Comparison of ENCODE assay signal across 23 cellular contexts in genomic region chr7:106872763-106873162, GRCh38. TPM values are rescaled to one million over a fixed set of nuclear protein-coding genes. Genes with fewer than 3 reads are reported as not detected.
DNase-seq lines count a peak whose midpoint lies in the region; ATAC-seq and TF ChIP-seq lines count a peak whose summit lies in the region.
"Had no signal": no experiment of that assay in that cellular context is flagged by ENCODE, and none has a peak within 500 bp of the region (broad histone marks: within the 10 kb centered on the region; RNA-seq: fewer than 3 reads in every experiment).

No MANE protein-coding gene starts in this region.

- peaks cover 28% of the 10 kb centered on the region for H3F3A ChIP-seq in DOHH2 (ENCODE audit: control insufficient read depth, insufficient read depth)

- TF ChIP-seq POLR2A in prostate gland (IDR thresholded peaks at IDR 0.05) = no peak
- TF ChIP-seq POLR2A in lower leg skin (IDR thresholded peaks at IDR 0.05) = no peak

- H4K20me1 ChIP-seq in DOHH2 (ENCODE audit: control insufficient read depth, insufficient read depth, low read depth, low read length) = no peaks in the 10 kb centered on the region

- H3K36me3 Mint-ChIP-seq in CD14-positive monocyte (peaks cover 79 to 85% of the 10 kb centered on the region in 2 donors), activated B cell treated with CpG ODN at 0.5 μM for 24 hours (ENCODE audit: low read depth) (peaks cover 86% of the 10 kb centered on the region), memory B cell (peaks cover 56% of the 10 kb centered on the region)

- no peaks in the 10 kb centered on the region for H3K27me3 ChIP-seq in DOHH2 (ENCODE audit: control insufficient read depth, low read length)
- no peaks in the 10 kb centered on the region for H3K27me3 ChIP-seq in prostate gland (replicated peaks; ENCODE audit: insufficient read depth)
- H3K27me3 ChIP-seq: MG63, transverse colon had no signal

- H3K36me3 ChIP-seq in DOHH2 (ENCODE audit: control insufficient read depth, low read length) (peaks cover 92% of the 10 kb centered on the region), prostate gland (no peaks in the 10 kb centered on the region)
- H3K36me3 ChIP-seq: MG63, transverse colon had no signal

- POLR2A ChIA-PET in activated B cell treated with CpG ODN at 0.5 μM for 24 hours (lab: Charles Lee) = no interaction called here

- H3K4me2 ChIP-seq in DOHH2 (ENCODE audit: low read length) = peak overlapping the region; percentile 80

- DNase-seq in CD14-positive monocyte (ENCODE audit: low spot score) (no peak), activated B cell treated with CpG ODN at 0.5 μM for 24 hours (no peak), memory B cell (ENCODE audit: low spot score in 2 of 2) (no peak), prostate gland (ENCODE audit: low spot score) (no peak), NCI-H446 treated with DMSO at 0.1 percent for 48 hours (lab: John Stamatoyannopoulos, UW) (no peak), lower leg skin (ENCODE audit: low spot score in 2 of 2) (no peak), cortex of kidney (lab: John Stamatoyannopoulos, UW) (no peak)
- DNase-seq: activated CD4-positive, alpha-beta T cell treated with anti-CD3 and anti-CD28 coated beads, Interleukin-2, amount 50 U/mL, for 4 hours; DND-41; effector CD4-positive, alpha-beta T cell; HFFc6; hypothalamus; MG63; mucosa of descending colon; NCI-H1436 treated with DMSO at 0.1 percent for 48 hours; RPMI8226; small intestine; stimulated activated naive CD4-positive, alpha-beta T cell treated with Interleukin-2 at 50 U/mL for 16 hours; T-helper 2 cell; transverse colon had no signal

- H3K4me1 ChIP-seq in DOHH2 (ENCODE audit: control insufficient read depth, low read length) = peaks cover 72% of the 10 kb centered on the region
- H3K4me1 ChIP-seq in prostate gland (replicated peaks) = no peaks in the 10 kb centered on the region

- H3K27ac Mint-ChIP-seq in CD14-positive monocyte (peak overlapping the region; percentile 88 to 98 (median 92)), activated B cell treated with CpG ODN at 0.5 μM for 24 hours (peak overlapping the region; percentile 86), memory B cell (peak overlapping the region; percentile 86)
- H3K27ac Mint-ChIP-seq: HFFc6 had no signal

- WGBS in prostate gland = 90% methylated on average over 6 of the region's 6 CpGs
- 84 to 91% methylated on average over 6 of the region's 6 CpGs for WGBS in lower leg skin, 2 donors

- no peaks in the 10 kb centered on the region for H3K9me3 ChIP-seq in DOHH2 (ENCODE audit: control insufficient read depth, insufficient read depth, low read length)
- H3K9me3 ChIP-seq in prostate gland = no peaks in the 10 kb centered on the region
- H3K9me3 ChIP-seq: MG63, mucosa of descending colon, transverse colon had no signal

- H3K9me3 Mint-ChIP-seq in CD14-positive monocyte (peaks cover 0 to 9% (median 0%) of the 10 kb centered on the region in 7 donors), activated B cell treated with CpG ODN at 0.5 μM for 24 hours (no peaks in the 10 kb centered on the region), memory B cell (no peaks in the 10 kb centered on the region)
- H3K9me3 Mint-ChIP-seq: activated naive CD4-positive, alpha-beta T cell treated with anti-CD3 and anti-CD28 coated beads, Interleukin-2, amount 50 U/mL, for 24 hours; HFFc6 had no signal

- peaks cover 71% of the 10 kb centered on the region for H3K4me1 Mint-ChIP-seq in CD14-positive monocyte
- H3K4me1 Mint-ChIP-seq in activated B cell treated with CpG ODN at 0.5 μM for 24 hours = peaks cover 70% of the 10 kb centered on the region
- H3K4me1 Mint-ChIP-seq in memory B cell = peaks cover 43% of the 10 kb centered on the region

- TF ChIP-seq CTCF in CD14-positive monocyte (IDR thresholded peaks at IDR 0.05) (no peak), DOHH2 (IDR thresholded peaks at IDR 0.05; ENCODE audit: low read depth, low read length, poor library complexity, severe bottlenecking) (no peak), activated B cell treated with CpG ODN at 0.5 μM for 24 hours (IDR thresholded peaks at IDR 0.05) (no peak), prostate gland (IDR thresholded peaks at IDR 0.05) (no peak), lower leg skin (IDR thresholded peaks at IDR 0.05) (no peak)

- no peaks in the 10 kb centered on the region for H3K9me2 ChIP-seq in DOHH2 (replicated peaks; ENCODE audit: control insufficient read depth, low read length)

- H3K79me2 ChIP-seq in DOHH2 (ENCODE audit: control insufficient read depth, low read length) = peaks cover 71% of the 10 kb centered on the region

- CTCF ChIA-PET in activated B cell treated with CpG ODN at 0.5 μM for 24 hours (lab: Charles Lee) = no interaction called here

- H3K4me3 ChIP-seq in DOHH2 (ENCODE audit: low read length) (peak overlapping the region; percentile 69), prostate gland (no peak overlapping the region), lower leg skin (ENCODE audit: low read depth, poor library complexity, severe bottlenecking) (no peak overlapping the region)
- H3K4me3 ChIP-seq: MG63, mucosa of descending colon, transverse colon had no signal

- H3K4me3 Mint-ChIP-seq in CD14-positive monocyte = peak overlapping the region in 1 of 2 donors; percentile 60
- peak overlapping the region; percentile 74 for H3K4me3 Mint-ChIP-seq in activated B cell treated with CpG ODN at 0.5 μM for 24 hours
- H3K4me3 Mint-ChIP-seq in memory B cell = peak overlapping the region; percentile 59
- H3K4me3 Mint-ChIP-seq: HFFc6 had no signal

- ATAC-seq in activated B cell treated with CpG ODN at 0.5 μM for 24 hours (ENCODE audit: low read depth) (no peak), memory B cell (ENCODE audit: low read depth) (no peak)
- ATAC-seq: mucosa of descending colon had no signal

- H3K27ac ChIP-seq in DOHH2 (ENCODE audit: low read depth, low read length) = no peak overlapping the region
- no peak overlapping the region for H3K27ac ChIP-seq in prostate gland
- H3K27ac ChIP-seq: VCaP had no signal

- intact Hi-C loops in CD14-positive monocyte (cut with micrococcal nuclease) = loop anchor here in 1 of 2 donors (5.0 kb wide), 2 partner anchors 95 to 295 kb away; partner anchors contain the start of gene HBP1
- intact Hi-C loops in activated B cell treated with CpG ODN at 0.5 μM for 24 hours (cut with micrococcal nuclease) = loop anchor here (5.0 kb wide), 2 partner anchors 155 to 280 kb away; no protein-coding TSS in a partner anchor
- intact Hi-C loops in prostate gland (cut with DNase I) = no loop called here
- intact Hi-C loops in lower leg skin (cut with DNase I; ENCODE audit: low total_unique reads) = no loop called here

- H3K27me3 Mint-ChIP-seq in CD14-positive monocyte (ENCODE audit: low read depth in 3 of 3) (no peaks in the 10 kb centered on the region), activated B cell treated with CpG ODN at 0.5 μM for 24 hours (no peaks in the 10 kb centered on the region), memory B cell (no peaks in the 10 kb centered on the region)
- H3K27me3 Mint-ChIP-seq: activated naive CD4-positive, alpha-beta T cell treated with anti-CD3 and anti-CD28 coated beads, Interleukin-2, amount 50 U/mL, for 24 hours had no signal

RNA-seq across cellular contexts. Expression of gene PIK3CG, which starts 7.7 kb away (rescaled TPM):
- 10 to 100 TPM; 20.7 to 31.2 TPM for polyA plus RNA-seq in CD14-positive monocyte
- total RNA-seq in activated B cell treated with CpG ODN at 0.5 μM for 24 hours (62.0 and 63.6 TPM in 2 replicates), prostate gland (1 to 10 TPM in 1 of 2 donors, under 1 TPM in 1; 0.87 to 5.1 TPM), lower leg skin (1 to 10 TPM; 2.0 to 3.2 (median 2.4) TPM)
- total RNA-seq: HFFc6 had no signal

Comparison
In these comparisons a context has a peak if more than half of its experiments do, and no peak if none do; other contexts are left out.
1. RNA of gene PIK3CG, which starts 7.7 kb away (total RNA-seq): 62.0 to 63.6 TPM in activated B cell treated with CpG ODN at 0.5 μM for 24 hours; 0.87 to 5.1 TPM in prostate gland and 2.0 to 3.2 TPM in lower leg skin; every median in the first group is over 10 times any median in the second.
2. Peak in every context shown above with its lines, with median percentiles within 50 percentile points of each other: H3K27ac Mint-ChIP-seq.